In genomic region chr5:36388288-36388687, GRCh38 we compare ENCODE assay signal across 19 cellular contexts.
"Had no signal": no experiment of that assay in that cellular context is flagged by ENCODE, and none has a peak within 500 bp of the region (broad histone marks: within the 10 kb centered on the region; RNA-seq: fewer than 3 reads in every experiment).

No MANE protein-coding gene starts in this region.

- H3K9me3 ChIP-seq: left ventricle myocardium inferior, lower lobe of right lung, neutrophil, testis, tibial artery had no signal

- DNase-seq: cortex of kidney; hypothalamus; immature natural killer cell; islet precursor cell; kidney glomerular epithelial cell; left colon; left ventricle myocardium inferior; lower lobe of right lung; natural killer cell; stimulated activated CD4-positive, alpha-beta T cell treated with anti-CD3 and anti-CD28 coated beads, Interleukin-2, amount 100 ng/mL, for 24 hours; stimulated activated CD4-positive, alpha-beta T cell treated with anti-CD3 and anti-CD28 coated beads, Interleukin-4, amount 100 ng/mL, for 4 hours; stimulated activated naive CD8-positive, alpha-beta T cell treated with anti-CD3 and anti-CD28 coated beads, Interleukin-15, Interleukin-2, amounts not matched to agents 100 U/mL and 50 U/mL, for 24 hours; substantia nigra; testis; tibial artery had no signal

- H3K9ac ChIP-seq: parathyroid adenoma had no signal

- H3K4me3 ChIP-seq: left ventricle myocardium inferior, lower lobe of right lung, testis, tibial artery had no signal

- H3K27me3 ChIP-seq: neutrophil, testis, tibial artery had no signal

- H2AFZ ChIP-seq: parathyroid adenoma had no signal

- H3K27ac ChIP-seq: lower lobe of right lung, neutrophil, parathyroid adenoma, tibial artery had no signal

- H3K36me3 ChIP-seq: left ventricle myocardium inferior, lower lobe of right lung, neutrophil, tibial artery had no signal

- ATAC-seq: left colon; lower lobe of right lung; natural killer cell; sciatic nerve; stimulated activated memory B cell treated with anti-CD40 and anti-IgM and Interleukin-4, amounts not matched to agents 10 μg/mL and 1 μg/mL and 100 μg/mL, for 72 hours; stimulated activated naive CD8-positive, alpha-beta T cell treated with anti-CD3 and anti-CD28 coated beads, Interleukin-15, Interleukin-2, amounts not matched to agents 100 U/mL and 50 U/mL, for 24 hours had no signal

- H3K4me1 ChIP-seq: left ventricle myocardium inferior, lower lobe of right lung, parathyroid adenoma, testis had no signal
